15 cellular contexts compared by ENCODE assay signal in genomic region chrX:130103605-130104004, GRCh38.
"Had no signal": no experiment of that assay in that cellular context is flagged by ENCODE, and none has a peak within 500 bp of the region (broad histone marks: within the 10 kb centered on the region; RNA-seq: fewer than 3 reads in every experiment).

No MANE protein-coding gene starts in this region.

- H3K36me3 Mint-ChIP-seq: activated naive CD8-positive, alpha-beta T cell had no signal

- H3K4me2 ChIP-seq: smooth muscle cell had no signal

- H3K27me3 ChIP-seq: gastrocnemius medialis had no signal

- H3K4me3 Mint-ChIP-seq: activated naive CD8-positive, alpha-beta T cell; dendritic cell treated with granulocyte-macrophage colony-stimulating factor and Interleukin-4, amounts not matched to agents 40 ng/mL and 50 ng/mL, for 4 days; stimulated activated memory B cell treated with anti-CD40 and anti-IgM and Interleukin-4, amounts not matched to agents 10 μg/mL and 1 μg/mL and 100 μg/mL, for 72 hours had no signal

- H3K27ac ChIP-seq: thoracic aorta, VCaP had no signal

- DNase-seq: activated CD4-positive, alpha-beta T cell treated with anti-CD3 and anti-CD28 coated beads for 1 hour; effector CD8-positive, alpha-beta T cell; gastrocnemius medialis; head of caudate nucleus; mesenchymal stem cell; naive thymus-derived CD8-positive, alpha-beta T cell; nucleus accumbens; stimulated activated CD4-positive, alpha-beta T cell treated with anti-CD3 and anti-CD28 coated beads, Interleukin-4, amount 100 ng/mL, for 24 hours had no signal

- H3K9me3 Mint-ChIP-seq: dendritic cell treated with granulocyte-macrophage colony-stimulating factor and Interleukin-4, amounts not matched to agents 40 ng/mL and 50 ng/mL, for 4 days; naive thymus-derived CD8-positive, alpha-beta T cell; stimulated activated memory B cell treated with anti-CD40 and anti-IgM and Interleukin-4, amounts not matched to agents 10 μg/mL and 1 μg/mL and 100 μg/mL, for 72 hours had no signal

- H3K27me3 Mint-ChIP-seq: activated naive CD8-positive, alpha-beta T cell; dendritic cell treated with granulocyte-macrophage colony-stimulating factor and Interleukin-4, amounts not matched to agents 40 ng/mL and 50 ng/mL, for 4 days; naive thymus-derived CD8-positive, alpha-beta T cell; stimulated activated memory B cell treated with anti-CD40 and anti-IgM and Interleukin-4, amounts not matched to agents 10 μg/mL and 1 μg/mL and 100 μg/mL, for 72 hours had no signal

- H3K36me3 ChIP-seq: gastrocnemius medialis, thoracic aorta had no signal

- H3K27ac Mint-ChIP-seq: activated naive CD8-positive, alpha-beta T cell; dendritic cell treated with granulocyte-macrophage colony-stimulating factor and Interleukin-4, amounts not matched to agents 40 ng/mL and 50 ng/mL, for 4 days had no signal

- H3K4me3 ChIP-seq: gastrocnemius medialis, smooth muscle cell, thoracic aorta had no signal

- H3K9me3 ChIP-seq: gastrocnemius medialis, thoracic aorta had no signal

- ATAC-seq: gastrocnemius medialis; naive thymus-derived CD8-positive, alpha-beta T cell; sciatic nerve; stimulated activated memory B cell treated with anti-CD40 and anti-IgM and Interleukin-4, amounts not matched to agents 10 μg/mL and 1 μg/mL and 100 μg/mL, for 72 hours had no signal
